ENCODE assay signal across 22 cellular contexts in genomic region chr9:136833381-136834142, GRCh38. TPM values are rescaled to one million over a fixed set of nuclear protein-coding genes. Genes with fewer than 3 reads are reported as not detected.
DNase-seq lines count a peak whose midpoint lies in the region; ATAC-seq and TF ChIP-seq lines count a peak whose summit lies in the region.
"Had no signal": no experiment of that assay in that cellular context is flagged by ENCODE, and none has a peak within 500 bp of the region (broad histone marks: within the 10 kb centered on the region; RNA-seq: fewer than 3 reads in every experiment).

No MANE protein-coding gene starts in this region.

- no peaks in the 10 kb centered on the region for H3K27me3 Mint-ChIP-seq in nephron (ENCODE audit: low read depth)

- H3K36me3 Mint-ChIP-seq in nephron (ENCODE audit: low read depth) = peaks cover 16% of the 10 kb centered on the region

- no TSS peak for BruUV-seq in A673 (replicated peaks; lab: Mats Ljungman, UMichigan)

- DNase-seq in A673 (ENCODE audit: low spot score) (no peak), RWPE1 (ENCODE audit: low spot score) (no peak), cardiac muscle cell (ENCODE audit: low read depth in 1 of 2, low spot score in 1 of 2) (no peak), GM20000 (ENCODE audit: low spot score) (no peak), COLO668 (lab: John Stamatoyannopoulos, UW; ENCODE audit: unreplicated experiment) (no peak), midbrain (lab: John Stamatoyannopoulos, UW) (no peak)
- DNase-seq: ACHN, AML-193, Caco-2, DMS153, EL, H9, IMR-90, NCI-H1417 treated with DMSO at 0.1 percent for 48 hours, NCI-H2029, NCI-H2171, NCI-H446 treated with DMSO at 0.1 percent for 48 hours, OCI-M1, SJCRH30 had no signal

- H3K4me3 ChIP-seq in A673 (ENCODE audit: low read depth, low read length, poor library complexity, severe bottlenecking) (no peak overlapping the region), cardiac muscle cell (no peak overlapping the region)
- H3K4me3 ChIP-seq: SJCRH30 had no signal

- no peaks in the 10 kb centered on the region for H3K4me1 ChIP-seq in A673 (ENCODE audit: insufficient read depth, low read length, poor library complexity, severe bottlenecking)
- H3K4me1 ChIP-seq in cardiac muscle cell (ENCODE audit: low read depth) = no peaks in the 10 kb centered on the region
- H3K4me1 ChIP-seq: Caco-2, SJCRH30 had no signal

- H3K27ac ChIP-seq in A673 (ENCODE audit: low read depth, low read length, poor library complexity, severe bottlenecking) (peak overlapping the region; percentile 37), RWPE1 (peak overlapping the region; percentile 57), cardiac muscle cell (peak overlapping the region; percentile 34)
- H3K27ac ChIP-seq: SJCRH30 had no signal

- CTCF ChIA-PET in A673 (lab: Charles Lee) = no interaction called here
- CTCF ChIA-PET in RWPE1 (lab: Yijun Ruan, JAX) = interaction anchor here (0.7 to 1.1 kb wide), 2 partner anchors 9 to 10 kb away, joined by 3 to 5 read pairs; partner anchors contain the start of gene AJM1

- TF ChIP-seq CTCF in A673 (conservative IDR thresholded peaks at IDR 0.05; ENCODE audit: low read depth, low read length) = no peak
- TF ChIP-seq CTCF in RWPE1 (conservative IDR thresholded peaks at IDR 0.05; ENCODE audit: low read depth) = no peak
- TF ChIP-seq CTCF in cardiac muscle cell (IDR thresholded peaks at IDR 0.05; ENCODE audit: low read depth, low read length) = no peak
- TF ChIP-seq CTCF in nephron (IDR thresholded peaks at IDR 0.05; ENCODE audit: unreplicated experiment in 3 of 3) = no peak
- no peak for TF ChIP-seq CTCF in GM20000 (IDR thresholded peaks at IDR 0.05; ENCODE audit: extremely low read depth, missing control alignments)

- POLR2A ChIA-PET in A673 (lab: Charles Lee; ENCODE audit: low non-redundant PET) (no interaction called here), RWPE1 (lab: Yijun Ruan, JAX; ENCODE audit: low non-redundant PET) (no interaction called here)

- H3K9me3 ChIP-seq in A673 (ENCODE audit: low read depth, low read length, poor library complexity, severe bottlenecking) (no peaks in the 10 kb centered on the region), cardiac muscle cell (ENCODE audit: low read depth) (no peaks in the 10 kb centered on the region)
- H3K9me3 ChIP-seq: Caco-2, SJCRH30 had no signal

- peaks cover 4% of the 10 kb centered on the region for H3K4me1 Mint-ChIP-seq in nephron
- H3K4me1 Mint-ChIP-seq: CD14-positive monocyte, H9 had no signal

- H3K27me3 ChIP-seq in A673 (replicated peaks; ENCODE audit: insufficient read depth, low read depth, low read length, poor library complexity) (no peaks in the 10 kb centered on the region), cardiac muscle cell (no peaks in the 10 kb centered on the region)
- H3K27me3 ChIP-seq: SJCRH30 had no signal

- peaks cover 48% of the 10 kb centered on the region for H3K36me3 ChIP-seq in A673 (ENCODE audit: insufficient read depth, low read length, poor library complexity, severe bottlenecking)
- H3K36me3 ChIP-seq in cardiac muscle cell = peaks cover 22% of the 10 kb centered on the region

- peak overlapping the region in 2 of 3 experiments; percentile 26 to 49 for H3K27ac Mint-ChIP-seq in nephron
- H3K27ac Mint-ChIP-seq: CD14-positive monocyte had no signal

- no peak overlapping the region for H3K4me3 Mint-ChIP-seq in nephron
- H3K4me3 Mint-ChIP-seq: CD14-positive monocyte, H9 had no signal

- ATAC-seq in GM18858 (IDR thresholded peaks at IDR 0.05; ENCODE audit: unreplicated experiment) = no peak

- H3K9me3 Mint-ChIP-seq in nephron = no peaks in the 10 kb centered on the region
- H3K9me3 Mint-ChIP-seq: H9 had no signal

- intact Hi-C loops in A673 (cut with micrococcal nuclease; ENCODE audit: unreplicated experiment) = no loop called here

RNA-seq across cellular contexts. Expression of gene AJM1, which starts 8.7 kb away (rescaled TPM):
- 1.8 and 2.0 TPM in 2 replicates for total RNA-seq in A673 (2021)
- total RNA-seq in cardiac muscle cell = 8.5 and 12.2 TPM in 2 replicates
- polyA plus RNA-seq in cardiac muscle cell = 8.7 and 12.1 TPM in 2 replicates

RNA-seq across cellular contexts. Expression of gene PHPT1, which starts 15.6 kb away (rescaled TPM):
- total RNA-seq in A673 (2021) = 94.7 and 109 TPM in 2 replicates
- 185 and 235 TPM in 2 replicates for total RNA-seq in cardiac muscle cell
- 557 and 565 TPM in 2 replicates for polyA plus RNA-seq in cardiac muscle cell

RNA-seq across cellular contexts. Expression of gene MAMDC4, which starts 18.6 kb away (rescaled TPM):
- total RNA-seq in A673 (2021) (7.9 and 10.1 TPM in 2 replicates), cardiac muscle cell (22.2 and 29.7 TPM in 2 replicates)
- 8.7 and 17.8 TPM in 2 replicates for polyA plus RNA-seq in cardiac muscle cell

RNA-seq across cellular contexts. Expression of gene RABL6, which starts 25.8 kb away (rescaled TPM):
- total RNA-seq in A673 (2021) = 208 and 210 TPM in 2 replicates
- 131 and 153 TPM in 2 replicates for total RNA-seq in cardiac muscle cell
- 101 and 115 TPM in 2 replicates for polyA plus RNA-seq in cardiac muscle cell

RNA-seq across cellular contexts. Expression of gene EDF1, which starts 32.5 kb away (rescaled TPM):
- total RNA-seq in A673 (2021) (321 and 330 TPM in 2 replicates), cardiac muscle cell (741 and 1,028 TPM in 2 replicates)
- polyA plus RNA-seq in cardiac muscle cell = 496 and 793 TPM in 2 replicates
